In genomic region chr4:87422104-87423052, GRCh38 we compare ENCODE assay signal across 8 cellular contexts. TPM values are rescaled to one million over a fixed set of nuclear protein-coding genes. Genes with fewer than 3 reads are reported as not detected.
DNase-seq lines count a peak whose midpoint lies in the region; ATAC-seq and TF ChIP-seq lines count a peak whose summit lies in the region.

TSS of gene NUDT9 (plus strand) at chr4:87422573. CDS start at chr4:87422906, 333 bp downstream.

- ATAC-seq in GM21576 (IDR thresholded peaks at IDR 0.05; ENCODE audit: unreplicated experiment) (peak; percentile 82), PC-3 (peak; percentile 70)

- TSS peak; percentile 95 for BruUV-seq in PC-3 (replicated peaks; lab: Mats Ljungman, UMichigan)

- no peaks in the 10 kb centered on the region for H3K36me3 ChIP-seq in PC-3 (ENCODE audit: low read depth, low read length)

- peak within 1 kb of the TSS; percentile 90 for H3K9ac ChIP-seq in PC-3 (ENCODE audit: low read length)

- POLR2A ChIA-PET in PC-3 (lab: Charles Lee; ENCODE audit: unreplicated experiment), result interaction anchor here (0.5 to 1.0 kb wide), 3 partner anchors 31 to 590 kb away, joined by 5 to 14 read pairs (median 7); partner anchors contain the start of gene HSD17B11

- TF ChIP-seq CTCF in PC-3 (conservative IDR thresholded peaks at IDR 0.05; ENCODE audit: low read depth, low read length), result no peak

- no peak for TF ChIP-seq RAD21 in Ishikawa (IDR thresholded peaks at IDR 0.05; ENCODE audit: low read depth)

- CTCF ChIA-PET in PC-3 (lab: Charles Lee), result interaction anchor here (0.6 kb wide), 1 partner anchor 34 kb away, joined by 8 read pairs; no protein-coding TSS in a partner anchor

- peaks cover 47% of the 10 kb centered on the region for H3K79me2 ChIP-seq in PC-3 (ENCODE audit: low read length)

- no peaks in the 10 kb centered on the region for H3K9me3 ChIP-seq in PC-3 (ENCODE audit: low read length)

- peak within 1 kb of the TSS; percentile 87 for H3K4me3 ChIP-seq in PC-3 (ENCODE audit: low read length)

- DNase-seq in DMS153 treated with DMSO at 0.1 percent for 48 hours (lab: John Stamatoyannopoulos, UW; ENCODE audit: unreplicated experiment) (peak; percentile 96), PC-3 (peak; percentile 89), activated T-cell treated with anti-CD3 and anti-CD28 coated beads for 48 hours (ENCODE audit: low read depth) (peak; percentile 81), epithelial cell of prostate (ENCODE audit: low read depth, low spot score) (peak; percentile 74), mucosa of gallbladder (ENCODE audit: low spot score) (peak; percentile 97)
- DNase-seq in stimulated activated CD8-positive, alpha-beta memory T cell treated with anti-CD3 and anti-CD28 coated beads, Interleukin-4, amount 100 ng/mL, for 4 hours (ENCODE audit: low read depth in 2 of 2, low spot score in 1 of 2), result peak; percentile 57 to 70

- H3K4me2 ChIP-seq in PC-3 (ENCODE audit: low read length), result peak within 1 kb of the TSS; percentile 80

- no peaks in the 10 kb centered on the region for H3K27me3 ChIP-seq in PC-3 (ENCODE audit: low read length)

- intact Hi-C loops in PC-3 (cut with micrococcal nuclease), result loop anchor here (1.0 kb wide), 1 partner anchor 46 kb away; no protein-coding TSS in a partner anchor

- no peak for TF ChIP-seq EP300 in Ishikawa (IDR thresholded peaks at IDR 0.05; ENCODE audit: borderline replicate concordance)

- peaks cover 30% of the 10 kb centered on the region for H3K4me1 ChIP-seq in PC-3 (ENCODE audit: insufficient read depth, low read length)

- H4K20me1 ChIP-seq in PC-3 (ENCODE audit: low read length), result no peaks in the 10 kb centered on the region

- H2AFZ ChIP-seq in PC-3 (ENCODE audit: low read length), result peak within 1 kb of the TSS; percentile 97

- H3F3A ChIP-seq in PC-3 (ENCODE audit: low read length, unreplicated experiment), result peaks cover 3% of the 10 kb centered on the region

- H3K9me2 ChIP-seq in PC-3 (replicated peaks; ENCODE audit: low read length), result no peaks in the 10 kb centered on the region

- H3K27ac ChIP-seq in PC-3 (ENCODE audit: low read length), result peak within 1 kb of the TSS; percentile 84
- peak within 1 kb of the TSS; percentile 91 for H3K27ac ChIP-seq in epithelial cell of prostate

TF ChIP-seq in Ishikawa, 13 proteins besides CTCF, POLR2A, EP300 and RAD21:
- TF ChIP-seq TCF12 (IDR thresholded peaks at IDR 0.05; ENCODE audit: low read depth) (peak; percentile 81), MAX (IDR thresholded peaks at IDR 0.05) (peak; percentile 97), TEAD4 (IDR thresholded peaks at IDR 0.05) (peak; percentile 42; the same call in 1 of the 2 replicates), REST (IDR thresholded peaks at IDR 0.05; ENCODE audit: low read depth) (no peak), ZBTB7A (IDR thresholded peaks at IDR 0.05; ENCODE audit: low read depth) (no peak), EGR1 (IDR thresholded peaks at IDR 0.05) (no peak), CREB1 (IDR thresholded peaks at IDR 0.05; ENCODE audit: low read depth) (peak; percentile 58; the same call in 1 of the 2 replicates), YY1 (IDR thresholded peaks at IDR 0.05; ENCODE audit: low read depth) (peak; percentile 79), USF1 (IDR thresholded peaks at IDR 0.05) (peak; percentile 94), FOXM1 (IDR thresholded peaks at IDR 0.05; ENCODE audit: borderline replicate concordance, low read depth) (no peak), TAF1 (IDR thresholded peaks at IDR 0.05; ENCODE audit: low read depth) (peak; percentile 92), CEBPB (IDR thresholded peaks at IDR 0.05) (0 out of 2 replicates have a peak, but pooled peaks have one; percentile 28), NFIC (IDR thresholded peaks at IDR 0.05) (peak; percentile 34)

RNA-seq across cellular contexts. Expression of gene NUDT9, which starts in this region (rescaled TPM):
- total RNA-seq in PC-3 (2014; rRNA removed) (7.5 and 14.7 TPM in 2 replicates), mucosa of gallbladder (56.9 TPM)

Comparison
In these comparisons a context has a peak if more than half of its experiments do, and no peak if none do; other contexts are left out.
1. Peak in every context shown above with its lines: DNase-seq, ATAC-seq, H3K4me3 ChIP-seq and H3K27ac ChIP-seq.